Comparison of ENCODE assay signal across 13 cellular contexts in the genomic region with DNA sequence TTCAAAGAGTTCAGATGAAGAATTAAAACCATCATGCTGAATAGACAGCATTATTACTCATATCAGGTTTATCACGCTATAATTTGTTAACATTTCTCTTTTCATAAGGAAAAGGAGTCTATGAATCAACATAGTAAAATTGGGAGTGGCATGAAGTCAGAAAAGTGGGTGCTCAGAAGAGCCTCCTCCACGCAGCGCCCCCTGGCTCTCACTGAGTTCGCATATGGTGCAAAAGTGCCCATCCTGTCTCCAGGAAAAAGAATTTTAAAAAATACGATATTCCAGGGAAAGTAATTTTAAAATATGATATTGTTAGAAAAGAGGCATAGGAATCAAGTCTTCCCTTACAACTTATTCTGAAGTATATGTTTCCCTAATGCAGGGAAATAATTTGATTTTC.
DNase-seq lines count a peak whose midpoint lies in the region; ATAC-seq, FAIRE-seq and TF ChIP-seq lines count a peak whose summit lies in the region.
"Had no signal": no experiment of that assay in that cellular context is flagged by ENCODE, and none has a peak within 500 bp of the region (broad histone marks: within the 10 kb centered on the region; RNA-seq: fewer than 3 reads in every experiment).

No MANE protein-coding gene starts in this region.

- no peak overlapping the region for H3K4me2 ChIP-seq in GM23338
- H3K4me2 ChIP-seq in OCI-LY7 (ENCODE audit: low read length), result no peak overlapping the region
- H3K4me2 ChIP-seq: A549 had no signal

- no peak overlapping the region for H2AFZ ChIP-seq in GM23338
- H2AFZ ChIP-seq in OCI-LY7 (ENCODE audit: low read length), result no peak overlapping the region

- H3K36me3 ChIP-seq in GM23338 (ENCODE audit: insufficient read depth) (no peaks in the 10 kb centered on the region), OCI-LY7 (ENCODE audit: insufficient read depth, low read length) (no peaks in the 10 kb centered on the region), endodermal cell (ENCODE audit: control insufficient read depth, insufficient read depth, low read length) (no peaks in the 10 kb centered on the region)

- H3K9me3 ChIP-seq in OCI-LY7 (ENCODE audit: low read length), result 0 out of 2 replicates have a peak, but pooled peaks cover 6% of the 10 kb centered on the region
- no peaks in the 10 kb centered on the region for H3K9me3 ChIP-seq in endodermal cell (ENCODE audit: control insufficient read depth, low read length)

- CTCF ChIA-PET in OCI-LY7 (lab: Charles Lee; ENCODE audit: unreplicated experiment), result no interaction called here

- no peaks in the 10 kb centered on the region for H3K9me2 ChIP-seq in GM23338 (ENCODE audit: insufficient read depth)
- H3K9me2 ChIP-seq in OCI-LY7 (ENCODE audit: insufficient read depth, low read length), result no peaks in the 10 kb centered on the region

- peaks cover 4% of the 10 kb centered on the region for H3K27me3 Mint-ChIP-seq in GM23338 (ENCODE audit: insufficient read depth, low read depth, poor library complexity)
- H3K27me3 Mint-ChIP-seq in endodermal cell (ENCODE audit: insufficient read depth), result peaks cover 3% of the 10 kb centered on the region
- H3K27me3 Mint-ChIP-seq: CD4-positive, CD25-positive, alpha-beta regulatory T cell; IgD-negative memory B cell had no signal

- peaks cover 8% of the 10 kb centered on the region for H3F3A ChIP-seq in GM23338 (replicated peaks; ENCODE audit: low read depth)

- no peaks in the 10 kb centered on the region for H3K4me1 Mint-ChIP-seq in GM23338
- no peaks in the 10 kb centered on the region for H3K4me1 Mint-ChIP-seq in endodermal cell
- H3K4me1 Mint-ChIP-seq: CD4-positive, CD25-positive, alpha-beta regulatory T cell had no signal

- H3K27ac ChIP-seq in GM23338 (ENCODE audit: low read depth) (no peak overlapping the region), OCI-LY7 (ENCODE audit: low read depth, low read length, poor library complexity, severe bottlenecking) (no peak overlapping the region), endodermal cell (ENCODE audit: low read depth, low read length) (no peak overlapping the region), substantia nigra (ENCODE audit: low read depth, low read length, poor library complexity, severe bottlenecking) (no peak overlapping the region)
- H3K27ac ChIP-seq: A549 had no signal

- H3K79me2 ChIP-seq in GM23338 (replicated peaks; ENCODE audit: insufficient read depth) (no peaks in the 10 kb centered on the region), OCI-LY7 (ENCODE audit: insufficient read depth, low read depth, low read length) (no peaks in the 10 kb centered on the region)

- no peaks in the 10 kb centered on the region for H3K4me1 ChIP-seq in GM23338 (ENCODE audit: insufficient read depth)
- H3K4me1 ChIP-seq in OCI-LY7 (ENCODE audit: insufficient read depth, low read length, poor library complexity, severe bottlenecking), result no peaks in the 10 kb centered on the region
- H3K4me1 ChIP-seq in endodermal cell (ENCODE audit: control insufficient read depth, insufficient read depth, low read length), result no peaks in the 10 kb centered on the region
- H3K4me1 ChIP-seq: A549 had no signal

- no peaks in the 10 kb centered on the region for H3K27me3 ChIP-seq in GM23338 (ENCODE audit: insufficient read depth)
- H3K27me3 ChIP-seq in endodermal cell (ENCODE audit: control insufficient read depth, insufficient read depth, low read length, poor library complexity, severe bottlenecking), result no peaks in the 10 kb centered on the region

- no peak for ATAC-seq in GM23338
- ATAC-seq: A549 had no signal

- WGBS in endodermal cell (ENCODE audit: insufficient coverage in 1 of 2, insufficient read length in 1 of 2), 2 experiments, result 82 to 100% methylated on average over 2 to 4 of the region's 5 CpGs

- H3K36me3 Mint-ChIP-seq in GM23338 (ENCODE audit: low read depth) (peaks cover 20% of the 10 kb centered on the region; the same call in 2 of the 3 replicates), endodermal cell (ENCODE audit: low read depth) (no peaks in the 10 kb centered on the region)
- H3K36me3 Mint-ChIP-seq: CD4-positive, CD25-positive, alpha-beta regulatory T cell; IgD-negative memory B cell had no signal

- DNase-seq in GM23338 (ENCODE audit: low spot score) (peak; percentile 2), OCI-LY7 (ENCODE audit: low spot score) (no peak), endodermal cell (no peak), SHP77 treated with DMSO at 0.1 percent for 48 hours (lab: John Stamatoyannopoulos, UW) (no peak), substantia nigra (lab: John Stamatoyannopoulos, UW) (no peak), NCI-H1105 (lab: John Stamatoyannopoulos, UW) (no peak), frontal cortex (ENCODE audit: low spot score in 2 of 2) (no peak)
- DNase-seq: CD4-positive, CD25-positive, alpha-beta regulatory T cell; DMS 273 treated with DMSO at 0.1 percent for 48 hours; HCEC 1CT; HFFc6 had no signal

- H3K4me3 ChIP-seq in GM23338 (no peak overlapping the region), OCI-LY7 (ENCODE audit: low read depth, low read length, poor library complexity, severe bottlenecking) (no peak overlapping the region), endodermal cell (ENCODE audit: low read length) (no peak overlapping the region)
- H3K4me3 ChIP-seq: A549 had no signal

- TF ChIP-seq CTCF in GM23338 (conservative IDR thresholded peaks at IDR 0.05; ENCODE audit: low read depth in 2 of 2) (peak; percentile 31 to 38; a peak in 3 of 4 replicates), OCI-LY7 (conservative IDR thresholded peaks at IDR 0.05; ENCODE audit: low read length) (0 out of 2 replicates have a peak, but pooled peaks have one; percentile 14), endodermal cell (conservative IDR thresholded peaks at IDR 0.05) (peak; percentile 63)

- H3K4me3 Mint-ChIP-seq in GM23338, result no peak overlapping the region
- H3K4me3 Mint-ChIP-seq in endodermal cell, result no peak overlapping the region
- H3K4me3 Mint-ChIP-seq: CD4-positive, CD25-positive, alpha-beta regulatory T cell; HFFc6; IgD-negative memory B cell had no signal

- intact Hi-C loops in OCI-LY7 (cut with micrococcal nuclease; ENCODE audit: unreplicated experiment), result no loop called here

- POLR2A ChIA-PET in OCI-LY7 (lab: Charles Lee), result no interaction called here

- H3K9ac ChIP-seq in endodermal cell (ENCODE audit: extremely low read depth, low read length, poor library complexity, severe bottlenecking), result no peak overlapping the region

- H4K20me1 ChIP-seq in GM23338 (replicated peaks; ENCODE audit: insufficient read depth) (no peaks in the 10 kb centered on the region), OCI-LY7 (ENCODE audit: insufficient read depth, low read length) (no peaks in the 10 kb centered on the region)

- BruUV-seq in OCI-LY7 (replicated peaks; lab: Mats Ljungman, UMichigan), result no TSS peak

- H3K27ac Mint-ChIP-seq in GM23338, result no peak overlapping the region
- H3K27ac Mint-ChIP-seq in endodermal cell, result no peak overlapping the region
- H3K27ac Mint-ChIP-seq: CD4-positive, CD25-positive, alpha-beta regulatory T cell; HFFc6; IgD-negative memory B cell had no signal

- FAIRE-seq in frontal cortex (lab: Jason Lieb, UNC), result no peak
- FAIRE-seq: A549 had no signal

- H3K9me3 Mint-ChIP-seq in GM23338 (peaks cover 89% of the 10 kb centered on the region), endodermal cell (peaks cover 2% of the 10 kb centered on the region)

TF ChIP-seq in GM23338, 12 proteins besides CTCF, POLR2A, EP300 and RAD21 (continues in another document):
- TF ChIP-seq ZNF114 (CRISPR knock-in tag; IDR thresholded peaks at IDR 0.05), result no peak
- TF ChIP-seq STAT1 (IDR thresholded peaks at IDR 0.05; ENCODE audit: unreplicated experiment), result no peak
- no peak for TF ChIP-seq EZH2 (IDR thresholded peaks at IDR 0.05; ENCODE audit: low read depth, unreplicated experiment)
- TF ChIP-seq NANOG (IDR thresholded peaks at IDR 0.05; ENCODE audit: borderline replicate concordance), result no peak
- TF ChIP-seq ZNF331 (CRISPR knock-in tag; IDR thresholded peaks at IDR 0.05; ENCODE audit: low read depth), result no peak
- TF ChIP-seq CREB1 (CRISPR knock-in tag; IDR thresholded peaks at IDR 0.05; ENCODE audit: low read depth), result no peak
